In genomic region chr3:169148448-169149348, GRCh38 we compare ENCODE assay signal across 9 cellular contexts.
DNase-seq lines count a peak whose midpoint lies in the region; ATAC-seq, FAIRE-seq and TF ChIP-seq lines count a peak whose summit lies in the region.
"Had no signal": no experiment of that assay in that cellular context is flagged by ENCODE, and none has a peak within 500 bp of the region (broad histone marks: within the 10 kb centered on the region; RNA-seq: fewer than 3 reads in every experiment).

No MANE protein-coding gene starts in this region.

- CTCF ChIA-PET in A549 (lab: Yijun Ruan, JAX), result interaction anchor here (0.6 to 4.1 kb wide), 29 partner anchors 9 to 1223 kb away, joined by 3 to 30 read pairs (median 4); partner anchors contain the start of gene MECOM
- CTCF ChIA-PET in WTC11 (lab: Charles Lee), result interaction anchor here (0.5 to 5.3 kb wide), 66 partner anchors 9 to 1101 kb away, joined by 3 to 142 read pairs (median 4); no protein-coding TSS in a partner anchor

- H2AFZ ChIP-seq in GM23248, result peak overlapping the region; percentile 81
- H2AFZ ChIP-seq in keratinocyte (ENCODE audit: control insufficient read depth, low read length), result peak overlapping the region; percentile 91

- 22% methylated on average over 24 of the region's 24 CpGs for WGBS in A549 (ENCODE audit: missing lambda C conversion rate)
- WGBS in GM23248 (ENCODE audit: low coverage in 1 of 2, low lambda C conversion rate in 2 of 2, missing lambda C conversion rate in 2 of 2), 2 experiments, result 22 to 27% methylated on average over 24 of the region's 24 CpGs

- H3K79me2 ChIP-seq in GM23248 (ENCODE audit: insufficient read depth) (peaks cover 15% of the 10 kb centered on the region; the same call in 1 of the 2 replicates), keratinocyte (ENCODE audit: control insufficient read depth, insufficient read depth, low read length) (peaks cover 12% of the 10 kb centered on the region)

- peak overlapping the region; percentile 37; the same call in 1 of the 2 replicates for H3K9ac ChIP-seq in GM23248
- H3K9ac ChIP-seq in keratinocyte (ENCODE audit: control insufficient read depth, extremely low read depth, insufficient read depth, low read length), result peak overlapping the region; percentile 71

- in situ Hi-C loops in GM23248 (cut with MboI), result no loop called here

- H3K27me3 ChIP-seq in GM23248 (replicated peaks; ENCODE audit: insufficient read depth), result no peaks in the 10 kb centered on the region
- peaks cover 4% of the 10 kb centered on the region for H3K27me3 ChIP-seq in keratinocyte (ENCODE audit: control insufficient read depth, extremely low read depth, insufficient read depth, low read length)

- H3K27ac Mint-ChIP-seq in WTC11, result no peak overlapping the region
- H3K27ac Mint-ChIP-seq: T-cell had no signal

- no peak for FAIRE-seq in A549 (lab: Jason Lieb, UNC)
- no peak for FAIRE-seq in keratinocyte (lab: Jason Lieb, UNC)

- H3K9me3 Mint-ChIP-seq in WTC11, result no peaks in the 10 kb centered on the region

- POLR2A ChIA-PET in A549 (lab: Yijun Ruan, JAX) (no interaction called here), WTC11 (lab: Charles Lee) (interaction anchor here (0.6 to 0.7 kb wide), 4 partner anchors 133 to 1574 kb away, joined by 3 to 4 read pairs (median 3); no protein-coding TSS in a partner anchor)

- peak overlapping the region; percentile 84 for H3K4me3 Mint-ChIP-seq in WTC11

- TF ChIP-seq CTCF in A549 (IDR thresholded peaks at IDR 0.05), result no peak
- TF ChIP-seq CTCF in WTC11 (IDR thresholded peaks at IDR 0.05), result no peak
- TF ChIP-seq CTCF in keratinocyte (optimal IDR thresholded peaks at IDR 0.05 in 1 of 3, IDR thresholded peaks at IDR 0.05 in 1 of 3, conservative IDR thresholded peaks at IDR 0.05 in 1 of 3; ENCODE audit: extremely low read depth in 1 of 3, insufficient read depth in 2 of 3, low read length in 3 of 3), result no peak

- peak in 1 of 2 experiments; percentile 29; a peak in 3 of 6 replicates for ATAC-seq in A549
- peak; percentile 3 for ATAC-seq in WTC11
- ATAC-seq in HG03565 (IDR thresholded peaks at IDR 0.05; ENCODE audit: unreplicated experiment), result no peak

- no peak for TF ChIP-seq RAD21 in A549 (conservative IDR thresholded peaks at IDR 0.05 in 1 of 2, IDR thresholded peaks at IDR 0.05 in 1 of 2)

- no peaks in the 10 kb centered on the region for H3K9me2 ChIP-seq in GM23248 (ENCODE audit: insufficient read depth)

- no peaks in the 10 kb centered on the region for H3K9me1 ChIP-seq in keratinocyte (ENCODE audit: control insufficient read depth, extremely low read depth, insufficient read depth, low read length)

- H3F3A ChIP-seq in GM23248 (ENCODE audit: insufficient read depth), result 0 out of 2 replicates have a peak, but pooled peaks cover 9% of the 10 kb centered on the region

- H3K4me1 ChIP-seq in A549 (peaks cover 15% of the 10 kb centered on the region; the same call in 1 of the 3 replicates), GM23248 (ENCODE audit: insufficient read depth) (peaks cover 24% of the 10 kb centered on the region), keratinocyte (ENCODE audit: control insufficient read depth, extremely low read depth, insufficient read depth, low read length) (peaks cover 12% of the 10 kb centered on the region)

- H4K20me1 ChIP-seq in GM23248 (ENCODE audit: insufficient read depth) (no peaks in the 10 kb centered on the region), keratinocyte (ENCODE audit: control insufficient read depth, extremely low read depth, insufficient read depth, low read length) (no peaks in the 10 kb centered on the region)

- dilution Hi-C loops in keratinocyte (cut with MboI; ENCODE audit: extremely low pct_ligation_motif_present, low sequenced_read_pairs), result no loop called here

- H3K4me1 Mint-ChIP-seq in WTC11, result peaks cover 47% of the 10 kb centered on the region

- TF ChIP-seq POLR2A in A549 (IDR thresholded peaks at IDR 0.05; ENCODE audit: low read length), result no peak

- no peaks in the 10 kb centered on the region for H3K36me3 ChIP-seq in GM23248 (ENCODE audit: low read depth)
- H3K36me3 ChIP-seq in keratinocyte (ENCODE audit: control insufficient read depth in 2 of 2, extremely low read depth in 1 of 2, insufficient read depth in 2 of 2, low read length in 2 of 2), result no peaks in the 10 kb centered on the region

- no peaks in the 10 kb centered on the region for H3K36me3 Mint-ChIP-seq in WTC11
- H3K36me3 Mint-ChIP-seq: T-cell had no signal

- H3K9me3 ChIP-seq in A549 (no peaks in the 10 kb centered on the region), GM23248 (ENCODE audit: low read depth) (no peaks in the 10 kb centered on the region), keratinocyte (ENCODE audit: control insufficient read depth, low read depth, low read length) (no peaks in the 10 kb centered on the region)

- DNase-seq in A549 (ENCODE audit: low read depth in 1 of 2, low spot score in 1 of 2) (no peak), GM23248 (peak; percentile 19), WTC11 (ENCODE audit: low spot score) (no peak), keratinocyte (ENCODE audit: low read depth, low spot score) (no peak), DMS 273 treated with DMSO at 0.1 percent for 48 hours (lab: John Stamatoyannopoulos, UW) (no peak), SHP77 (lab: John Stamatoyannopoulos, UW) (no peak)
- DNase-seq in activated naive CD4-positive, alpha-beta T cell (lab: John Stamatoyannopoulos, UW), result no peak

- H3K27ac ChIP-seq in A549, result no peak overlapping the region
- no peak overlapping the region for H3K27ac ChIP-seq in GM23248
- H3K27ac ChIP-seq in keratinocyte (ENCODE audit: control insufficient read depth, insufficient read depth, low read length), result peak overlapping the region; percentile 52

- H3K27me3 Mint-ChIP-seq in WTC11 (ENCODE audit: low read depth), result peaks cover 62% of the 10 kb centered on the region

- H3K4me3 ChIP-seq in A549 (no peak overlapping the region; the same call in 2 of the 3 replicates), GM23248 (peak overlapping the region; percentile 68), keratinocyte (ENCODE audit: control insufficient read depth in 2 of 3, extremely low read depth in 1 of 3, insufficient read depth in 2 of 3, low read depth in 1 of 3, low read length in 3 of 3) (peak overlapping the region in 2 of 3 experiments; percentile 22 to 90)

- peak overlapping the region; percentile 81 for H3K4me2 ChIP-seq in A549
- peak overlapping the region; percentile 94 for H3K4me2 ChIP-seq in GM23248 (ENCODE audit: unreplicated experiment)
- H3K4me2 ChIP-seq in keratinocyte (ENCODE audit: control insufficient read depth, extremely low read depth, insufficient read depth, low read depth, low read length), result peak overlapping the region; percentile 96

- TF ChIP-seq EP300 in A549 (IDR thresholded peaks at IDR 0.05), result no peak

TF ChIP-seq in A549, 52 proteins besides CTCF, POLR2A, EP300 and RAD21 (continues in another document):
- no peak for TF ChIP-seq ZC3H11A (IDR thresholded peaks at IDR 0.05)
- TF ChIP-seq RNF2 (IDR thresholded peaks at IDR 0.05; ENCODE audit: borderline replicate concordance, low read depth), result 0 out of 2 replicates have a peak, but pooled peaks have one; percentile 58
- no peak for TF ChIP-seq EHF (CRISPR knock-in tag; IDR thresholded peaks at IDR 0.05)
- TF ChIP-seq NPAS2 (CRISPR knock-in tag; IDR thresholded peaks at IDR 0.05; ENCODE audit: borderline replicate concordance), result no peak
- TF ChIP-seq KDM1A (IDR thresholded peaks at IDR 0.05; ENCODE audit: low read depth), result no peak
- TF ChIP-seq ZFP36 (IDR thresholded peaks at IDR 0.05; ENCODE audit: borderline replicate concordance, partially characterized antibody), result no peak
- TF ChIP-seq EHMT2 (IDR thresholded peaks at IDR 0.05; ENCODE audit: low read depth), result no peak
- TF ChIP-seq HOXA7 (CRISPR knock-in tag; IDR thresholded peaks at IDR 0.05), result no peak
- peak; percentile 53; the same call in 1 of the 2 replicates for TF ChIP-seq CBX8 (IDR thresholded peaks at IDR 0.05)

TF ChIP-seq in WTC11, 78 proteins besides CTCF, POLR2A, EP300 and RAD21:
- no peak for TF ChIP-seq NR3C1 (CRISPR knock-in tag; conservative IDR thresholded peaks at IDR 0.05; ENCODE audit: low read depth)
TF ChIP-seq in WTC11: peak in this region for 0.
